In the genomic region with DNA sequence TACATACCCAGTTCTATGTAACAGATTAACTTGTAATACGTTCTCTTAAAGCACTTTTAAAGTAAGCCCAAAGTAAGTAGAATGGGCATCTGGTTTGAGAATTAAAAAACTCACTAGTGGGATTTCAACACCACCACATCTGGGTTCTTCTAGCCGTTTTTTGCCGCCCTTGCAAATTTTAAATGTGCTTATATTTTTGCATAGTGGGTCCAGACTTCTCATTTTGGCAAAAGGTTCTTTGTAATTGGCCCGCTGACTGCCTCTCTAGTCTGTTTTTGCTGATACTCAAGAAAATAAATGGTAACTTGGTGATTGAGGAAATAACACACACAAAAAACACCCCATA, we compare ENCODE assay signal across 8 cellular contexts. TPM values are rescaled to one million over a fixed set of nuclear protein-coding genes. Genes with fewer than 3 reads are reported as not detected.
DNase-seq lines count a peak whose midpoint lies in the region; ATAC-seq and TF ChIP-seq lines count a peak whose summit lies in the region.

No MANE protein-coding gene starts in this region.

- H3K36me3 ChIP-seq in DND-41 (ENCODE audit: insufficient read depth, low read length) (peaks cover 21% of the 10 kb centered on the region), RWPE2 (ENCODE audit: low read depth) (peaks cover 28% of the 10 kb centered on the region), psoas muscle (ENCODE audit: insufficient read depth in 1 of 2, low read depth in 1 of 2) (peaks cover 5 to 18% of the 10 kb centered on the region in 2 donors)

- intact Hi-C loops in psoas muscle (cut with DNase I) = loop anchor here (10.0 kb wide), 2 partner anchors 500 to 840 kb away; partner anchors contain the start of gene GHR (in 1 of the 2)

- 70 to 75% (median 71%) methylated on average over 4 of the region's 4 CpGs for WGBS in psoas muscle, 3 donors

- no peak for ATAC-seq in DND-41 (ENCODE audit: insufficient read depth, low read depth)
- ATAC-seq in RWPE2 (ENCODE audit: low read depth) = no peak
- ATAC-seq in psoas muscle = no peak
- no peak for ATAC-seq in HG03469 (IDR thresholded peaks at IDR 0.05; ENCODE audit: unreplicated experiment)

- H3K4me3 ChIP-seq in DND-41 (ENCODE audit: low read depth in 1 of 2, low read length in 2 of 2) (peak overlapping the region; percentile 88 to 92; a peak in 3 of 4 replicates), RWPE2 (ENCODE audit: severe bottlenecking) (peak overlapping the region; percentile 60), epithelial cell of proximal tubule (ENCODE audit: low read depth, low read length) (peak overlapping the region; percentile 75), psoas muscle (peak overlapping the region; percentile 80)

- H2AFZ ChIP-seq in DND-41 (ENCODE audit: low read depth, low read length) = peak overlapping the region; percentile 95

- H3K27ac ChIP-seq in DND-41 (ENCODE audit: low read length) = peak overlapping the region; percentile 83
- H3K27ac ChIP-seq in RWPE2 (ENCODE audit: poor library complexity, severe bottlenecking) = peak overlapping the region; percentile 63
- H3K27ac ChIP-seq in psoas muscle = peak overlapping the region; percentile 93

- H3K4me2 ChIP-seq in DND-41 (ENCODE audit: insufficient read depth, low read length) = peak overlapping the region; percentile 71

- peaks cover 15% of the 10 kb centered on the region for H3K79me2 ChIP-seq in DND-41 (ENCODE audit: insufficient read depth, low read length)

- no peak for TF ChIP-seq CTCF in DND-41 (IDR thresholded peaks at IDR 0.05; ENCODE audit: borderline replicate concordance, extremely low read depth, low read length, poor library complexity, severe bottlenecking)
- no peak for TF ChIP-seq CTCF in RWPE2 (IDR thresholded peaks at IDR 0.05; ENCODE audit: poor library complexity, severe bottlenecking)
- no peak for TF ChIP-seq CTCF in epithelial cell of proximal tubule (conservative IDR thresholded peaks at IDR 0.05; ENCODE audit: low read depth, low read length)
- TF ChIP-seq CTCF in psoas muscle (IDR thresholded peaks at IDR 0.05) = no peak

- H3K27me3 ChIP-seq in DND-41 (ENCODE audit: insufficient read depth, low read length, poor library complexity) (no peaks in the 10 kb centered on the region), RWPE2 (ENCODE audit: insufficient read depth, poor library complexity, severe bottlenecking) (no peaks in the 10 kb centered on the region), psoas muscle (ENCODE audit: insufficient read depth in 3 of 3, low read length in 2 of 3) (no peaks in the 10 kb centered on the region)

- no peaks in the 10 kb centered on the region for H4K20me1 ChIP-seq in DND-41 (ENCODE audit: insufficient read depth, low read length)

- no peaks in the 10 kb centered on the region for H3K9me3 ChIP-seq in DND-41 (ENCODE audit: insufficient read depth, low read length, severe bottlenecking)
- H3K9me3 ChIP-seq in RWPE2 (ENCODE audit: severe bottlenecking) = no peaks in the 10 kb centered on the region
- H3K9me3 ChIP-seq in psoas muscle = no peaks in the 10 kb centered on the region

- no peak for DNase-seq in DND-41
- DNase-seq in RWPE2 (ENCODE audit: low spot score) = no peak
- no peak for DNase-seq in epithelial cell of proximal tubule (ENCODE audit: low read depth)
- DNase-seq in psoas muscle = no peak
- DNase-seq in EL = no peak
- no peak for DNase-seq in stimulated activated CD4-positive, alpha-beta T cell treated with anti-CD3 and anti-CD28 coated beads, Interleukin-15, amount 100 ng/mL, for 24 hours
- DNase-seq in ecto neural progenitor cell (ENCODE audit: low spot score) = no peak

- H3K4me1 ChIP-seq in DND-41 (ENCODE audit: insufficient read depth, low read length) = peaks cover 36% of the 10 kb centered on the region
- peaks cover 14% of the 10 kb centered on the region for H3K4me1 ChIP-seq in RWPE2 (ENCODE audit: insufficient read depth, poor library complexity, severe bottlenecking)
- peaks cover 16% of the 10 kb centered on the region for H3K4me1 ChIP-seq in psoas muscle

- H3K9ac ChIP-seq in DND-41 (ENCODE audit: low read depth, low read length) = peak overlapping the region; percentile 100

RNA-seq across cellular contexts. Expression of gene FBXO4, which starts 0.6 kb away (rescaled TPM):
- total RNA-seq in epithelial cell of proximal tubule (4.2 and 9.9 TPM in 2 replicates), psoas muscle (1 to 10 TPM; 2.6 to 4.3 (median 3.1) TPM)
- 1 to 10 TPM; 1.2 to 2.2 (median 2.2) TPM for polyA plus RNA-seq in psoas muscle

RNA-seq across cellular contexts. Expression of gene RIMOC1, which starts 20.4 kb away (rescaled TPM):
- total RNA-seq in epithelial cell of proximal tubule (13.5 and 14.8 TPM in 2 replicates), psoas muscle (1 to 10 TPM; 5.9 to 9.7 (median 8.6) TPM)
- polyA plus RNA-seq in psoas muscle = 1 to 10 TPM; 2.1 to 6.8 (median 4.2) TPM

RNA-seq across cellular contexts. Expression of gene OXCT1, which starts 54.3 kb away (rescaled TPM):
- 22.0 and 29.2 TPM in 2 replicates for total RNA-seq in epithelial cell of proximal tubule
- total RNA-seq in psoas muscle = 10 to 100 TPM; 10.7 to 22.1 (median 20.5) TPM
- 1 to 10 TPM; 5.5 to 7.1 (median 5.9) TPM for polyA plus RNA-seq in psoas muscle
